ENCODE assay signal across 8 cellular contexts in the genomic region with DNA sequence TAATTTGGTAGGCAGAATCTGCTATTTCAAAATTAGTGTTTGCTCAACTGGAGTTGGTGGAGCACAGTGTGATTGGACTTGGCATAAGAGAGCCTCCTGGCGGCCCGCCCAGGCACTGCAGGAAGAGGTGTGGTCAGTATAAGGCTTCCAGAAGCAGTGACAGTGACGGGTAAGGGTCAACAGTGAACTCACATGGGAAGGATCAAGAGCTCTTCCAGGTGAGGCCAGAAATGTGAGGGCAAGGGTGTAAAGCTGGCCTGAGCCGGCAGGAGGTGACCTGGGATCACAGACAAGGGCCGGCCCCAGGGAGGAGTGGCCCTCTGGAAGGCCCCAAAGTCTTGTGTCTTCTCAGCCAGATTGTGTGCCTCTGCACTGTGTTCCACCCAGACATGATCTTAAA.
DNase-seq lines count a peak whose midpoint lies in the region; ATAC-seq and TF ChIP-seq lines count a peak whose summit lies in the region.

No MANE protein-coding gene starts in this region.

- no peak overlapping the region for H3K27ac ChIP-seq in endodermal cell (ENCODE audit: low read depth, low read length)

- no peaks in the 10 kb centered on the region for H3K27me3 Mint-ChIP-seq in activated CD4-positive, alpha-beta memory T cell treated with anti-CD3 and anti-CD28 coated beads, Interleukin-2, amount 10 ng/mL, durations not matched to agents 7 days and 5 days
- no peaks in the 10 kb centered on the region for H3K27me3 Mint-ChIP-seq in endodermal cell (ENCODE audit: insufficient read depth)
- peaks cover 0 to 4% of the 10 kb centered on the region in 2 donors for H3K27me3 Mint-ChIP-seq in stimulated activated naive B cell treated with anti-CD40 and anti-IgM and Interleukin-4, amounts not matched to agents 10 μg/mL and 1 μg/mL and 100 μg/mL, for 72 hours

- H3K36me3 ChIP-seq in endodermal cell (ENCODE audit: control insufficient read depth, insufficient read depth, low read length) = no peaks in the 10 kb centered on the region

- H3K4me3 Mint-ChIP-seq in activated CD4-positive, alpha-beta memory T cell treated with anti-CD3 and anti-CD28 coated beads, Interleukin-2, amount 10 ng/mL, durations not matched to agents 7 days and 5 days = no peak overlapping the region
- H3K4me3 Mint-ChIP-seq in endodermal cell = no peak overlapping the region
- no peak overlapping the region for H3K4me3 Mint-ChIP-seq in stimulated activated naive B cell treated with anti-CD40 and anti-IgM and Interleukin-4, amounts not matched to agents 10 μg/mL and 1 μg/mL and 100 μg/mL, for 72 hours

- DNase-seq in NCI-H748 (lab: John Stamatoyannopoulos, UW; ENCODE audit: unreplicated experiment) = peak; percentile 53
- peak; percentile 80 for DNase-seq in activated CD4-positive, alpha-beta memory T cell treated with anti-CD3 and anti-CD28 coated beads, Interleukin-2, amount 10 ng/mL, durations not matched to agents 7 days and 5 days
- DNase-seq in endodermal cell = peak; percentile 97
- peak; percentile 67 for DNase-seq in mucosa of gallbladder (ENCODE audit: low spot score)
- peak; percentile 35 for DNase-seq in stimulated activated naive B cell treated with anti-CD40 and anti-IgM and Interleukin-4, amounts not matched to agents 10 μg/mL and 1 μg/mL and 100 μg/mL, for 72 hours
- DNase-seq in GF-D8 (lab: John Stamatoyannopoulos, UW) = no peak

- no peak overlapping the region for H3K27ac Mint-ChIP-seq in activated CD4-positive, alpha-beta memory T cell treated with anti-CD3 and anti-CD28 coated beads, Interleukin-2, amount 10 ng/mL, durations not matched to agents 7 days and 5 days
- no peak overlapping the region for H3K27ac Mint-ChIP-seq in endodermal cell
- H3K27ac Mint-ChIP-seq in stimulated activated naive B cell treated with anti-CD40 and anti-IgM and Interleukin-4, amounts not matched to agents 10 μg/mL and 1 μg/mL and 100 μg/mL, for 72 hours = no peak overlapping the region

- CTCF ChIA-PET in activated CD4-positive, alpha-beta memory T cell treated with anti-CD3 and anti-CD28 coated beads, Interleukin-2, amount 10 ng/mL, durations not matched to agents 7 days and 5 days (lab: Charles Lee) = interaction anchor here (0.6 to 2.7 kb wide), 18 partner anchors 13 to 334 kb away, joined by 3 to 31 read pairs (median 3); no protein-coding TSS in a partner anchor

- 57 to 62% methylated on average over 5 of the region's 5 CpGs for WGBS in endodermal cell (ENCODE audit: insufficient coverage in 1 of 2, insufficient read length in 1 of 2), 2 experiments

- no peaks in the 10 kb centered on the region for H3K4me1 ChIP-seq in endodermal cell (ENCODE audit: control insufficient read depth, insufficient read depth, low read length)

- no peaks in the 10 kb centered on the region for H3K9me3 ChIP-seq in endodermal cell (ENCODE audit: control insufficient read depth, low read length)

- no peak overlapping the region for H3K9ac ChIP-seq in endodermal cell (ENCODE audit: extremely low read depth, low read length, poor library complexity, severe bottlenecking)

- POLR2A ChIA-PET in activated CD4-positive, alpha-beta memory T cell treated with anti-CD3 and anti-CD28 coated beads, Interleukin-2, amount 10 ng/mL, durations not matched to agents 7 days and 5 days (lab: Charles Lee) = no interaction called here

- peak; percentile 72 for ATAC-seq in HG02610 (IDR thresholded peaks at IDR 0.05; ENCODE audit: unreplicated experiment)
- ATAC-seq in stimulated activated naive B cell treated with anti-CD40 and anti-IgM and Interleukin-4, amounts not matched to agents 10 μg/mL and 1 μg/mL and 100 μg/mL, for 72 hours (replicated peaks) = peak; percentile 87 to 88

- H3K4me1 Mint-ChIP-seq in activated CD4-positive, alpha-beta memory T cell treated with anti-CD3 and anti-CD28 coated beads, Interleukin-2, amount 10 ng/mL, durations not matched to agents 7 days and 5 days = peaks cover 3% of the 10 kb centered on the region
- H3K4me1 Mint-ChIP-seq in endodermal cell = peaks cover 5% of the 10 kb centered on the region
- H3K4me1 Mint-ChIP-seq in stimulated activated naive B cell treated with anti-CD40 and anti-IgM and Interleukin-4, amounts not matched to agents 10 μg/mL and 1 μg/mL and 100 μg/mL, for 72 hours = peaks cover 0 to 2% of the 10 kb centered on the region in 2 donors

- no peak overlapping the region for H3K4me3 ChIP-seq in endodermal cell (ENCODE audit: low read length)

- no peaks in the 10 kb centered on the region for H3K27me3 ChIP-seq in endodermal cell (ENCODE audit: control insufficient read depth, insufficient read depth, low read length, poor library complexity, severe bottlenecking)

- no peaks in the 10 kb centered on the region for H3K36me3 Mint-ChIP-seq in activated CD4-positive, alpha-beta memory T cell treated with anti-CD3 and anti-CD28 coated beads, Interleukin-2, amount 10 ng/mL, durations not matched to agents 7 days and 5 days (ENCODE audit: low read depth)
- H3K36me3 Mint-ChIP-seq in endodermal cell (ENCODE audit: low read depth) = no peaks in the 10 kb centered on the region
- H3K36me3 Mint-ChIP-seq in stimulated activated naive B cell treated with anti-CD40 and anti-IgM and Interleukin-4, amounts not matched to agents 10 μg/mL and 1 μg/mL and 100 μg/mL, for 72 hours = no peaks in the 10 kb centered on the region

- no peaks in the 10 kb centered on the region for H3K9me3 Mint-ChIP-seq in activated CD4-positive, alpha-beta memory T cell treated with anti-CD3 and anti-CD28 coated beads, Interleukin-2, amount 10 ng/mL, durations not matched to agents 7 days and 5 days
- peaks cover 2% of the 10 kb centered on the region for H3K9me3 Mint-ChIP-seq in endodermal cell
- H3K9me3 Mint-ChIP-seq in stimulated activated naive B cell treated with anti-CD40 and anti-IgM and Interleukin-4, amounts not matched to agents 10 μg/mL and 1 μg/mL and 100 μg/mL, for 72 hours = no peaks in the 10 kb centered on the region

- TF ChIP-seq CTCF in GM12872 (IDR thresholded peaks at IDR 0.05; ENCODE audit: insufficient read depth, low read depth, low read length) = peak; percentile 98
- peak; percentile 92 for TF ChIP-seq CTCF in endodermal cell (conservative IDR thresholded peaks at IDR 0.05)
